8 cellular contexts compared by ENCODE assay signal in genomic region chr5:132867046-132867451, GRCh38. TPM values are rescaled to one million over a fixed set of nuclear protein-coding genes. Genes with fewer than 3 reads are reported as not detected.
A peak's percentile ranks its signal among the peaks of the same experiment; 100 is the strongest.
DNase-seq lines count a peak whose midpoint lies in the region; ATAC-seq and TF ChIP-seq lines count a peak whose summit lies in the region.

No MANE protein-coding gene starts in this region.

- H3K27ac ChIP-seq in BLaER1 (peak overlapping the region; percentile 91), iPS-18a (ENCODE audit: low read length) (peak overlapping the region; percentile 81), substantia nigra (ENCODE audit: low read depth, low read length, poor library complexity, severe bottlenecking) (peak overlapping the region; percentile 98)

- peak; percentile 13 for ATAC-seq in activated B cell treated with CpG ODN at 0.5 μM for 24 hours (ENCODE audit: low read depth)
- ATAC-seq in HG02973 (IDR thresholded peaks at IDR 0.05; ENCODE audit: unreplicated experiment) = no peak

- no peaks in the 10 kb centered on the region for H3K9me3 Mint-ChIP-seq in activated B cell treated with CpG ODN at 0.5 μM for 24 hours

- H3K27me3 ChIP-seq in BLaER1 = no peaks in the 10 kb centered on the region
- H3K27me3 ChIP-seq in H7 (ENCODE audit: control insufficient read depth, insufficient read depth, low read length) = no peaks in the 10 kb centered on the region
- H3K27me3 ChIP-seq in iPS-18a (ENCODE audit: control insufficient read depth, insufficient read depth, low read length) = no peaks in the 10 kb centered on the region

- DNase-seq in H7 = no peak
- DNase-seq in activated B cell treated with CpG ODN at 0.5 μM for 24 hours = no peak
- no peak for DNase-seq in substantia nigra (lab: John Stamatoyannopoulos, UW)
- DNase-seq in midbrain (lab: John Stamatoyannopoulos, UW) = no peak
- no peak for DNase-seq in ACHN

- H3K27ac Mint-ChIP-seq in activated B cell treated with CpG ODN at 0.5 μM for 24 hours = peak overlapping the region; percentile 98

- no peaks in the 10 kb centered on the region for H3K27me3 Mint-ChIP-seq in activated B cell treated with CpG ODN at 0.5 μM for 24 hours

- H3K4me3 ChIP-seq in BLaER1 (peak overlapping the region; percentile 89), H7 (ENCODE audit: insufficient read depth, low read depth, low read length) (peak overlapping the region; percentile 95), iPS-18a (ENCODE audit: low read length) (peak overlapping the region; percentile 91)

- no peak for TF ChIP-seq CTCF in activated B cell treated with CpG ODN at 0.5 μM for 24 hours (IDR thresholded peaks at IDR 0.05)

- POLR2A ChIA-PET in activated B cell treated with CpG ODN at 0.5 μM for 24 hours (lab: Charles Lee) = interaction anchor here (0.6 to 1.7 kb wide), 12 partner anchors 16 to 1359 kb away, joined by 3 to 7 read pairs (median 3); partner anchors contain the start of genes AFF4, IRF1, KIF3A and PPP2CA

- peaks cover 26% of the 10 kb centered on the region for H3K4me1 ChIP-seq in BLaER1
- peaks cover 9% of the 10 kb centered on the region for H3K4me1 ChIP-seq in iPS-18a (ENCODE audit: control insufficient read depth, low read depth, low read length)

- peaks cover 34% of the 10 kb centered on the region for H3K36me3 Mint-ChIP-seq in activated B cell treated with CpG ODN at 0.5 μM for 24 hours (ENCODE audit: low read depth)

- peaks cover 25% of the 10 kb centered on the region for H3K4me1 Mint-ChIP-seq in activated B cell treated with CpG ODN at 0.5 μM for 24 hours

- peaks cover 45% of the 10 kb centered on the region for H3K36me3 ChIP-seq in BLaER1
- H3K36me3 ChIP-seq in H7 (replicated peaks; ENCODE audit: control insufficient read depth, insufficient read depth, low read length) = peaks cover 8% of the 10 kb centered on the region
- H3K36me3 ChIP-seq in iPS-18a (ENCODE audit: control insufficient read depth, low read depth, low read length) = peaks cover 17% of the 10 kb centered on the region

- CTCF ChIA-PET in activated B cell treated with CpG ODN at 0.5 μM for 24 hours (lab: Charles Lee) = interaction anchor here (1.5 kb wide), 1 partner anchor 366 kb away, joined by 5 read pairs; no protein-coding TSS in a partner anchor

- intact Hi-C loops in activated B cell treated with CpG ODN at 0.5 μM for 24 hours (cut with micrococcal nuclease) = loop anchor here (2.0 to 5.0 kb wide), 2 partner anchors 16 to 365 kb away; no protein-coding TSS in a partner anchor

- H3K4me3 Mint-ChIP-seq in activated B cell treated with CpG ODN at 0.5 μM for 24 hours = peak overlapping the region; percentile 99

- in situ Hi-C loops in ACHN (cut with HindIII; ENCODE audit: low pct_ligation_motif_present, low pct_unique_long_range_greater_than_20kb, low sequenced_read_pairs) = no loop called here

- H3K4me2 ChIP-seq in BLaER1 = peak overlapping the region; percentile 90

- H3K9me3 ChIP-seq in BLaER1 (no peaks in the 10 kb centered on the region), iPS-18a (ENCODE audit: control insufficient read depth, low read depth, low read length) (no peaks in the 10 kb centered on the region)

- H4K20me1 ChIP-seq in BLaER1 = peaks cover 21% of the 10 kb centered on the region; the same call in 1 of the 2 replicates

- H3K9ac ChIP-seq in BLaER1 (peak overlapping the region; percentile 94), iPS-18a (ENCODE audit: low read length) (peak overlapping the region; percentile 93)

RNA-seq across cellular contexts. Expression of gene UQCRQ, which starts 0.6 kb away (rescaled TPM):
- total RNA-seq in H7 (2014; rRNA removed; shearing (Covaris generic)) = 129 and 137 TPM in 2 replicates
- total RNA-seq in activated B cell treated with CpG ODN at 0.5 μM for 24 hours = 197 and 218 TPM in 2 replicates

RNA-seq across cellular contexts. Expression of gene GDF9, which starts 0.8 kb away (rescaled TPM):
- 0.22 and 0.24 TPM in 2 replicates for total RNA-seq in H7 (2014; rRNA removed; shearing (Covaris generic))
- 0.29 and 0.39 TPM in 2 replicates for total RNA-seq in activated B cell treated with CpG ODN at 0.5 μM for 24 hours

RNA-seq across cellular contexts. Expression of gene LEAP2, which starts 6.4 kb away (rescaled TPM):
- total RNA-seq in H7 (2014; rRNA removed; shearing (Covaris generic)) = 0.70 and 0.94 TPM in 2 replicates
- total RNA-seq in activated B cell treated with CpG ODN at 0.5 μM for 24 hours = 2.5 and 3.3 TPM in 2 replicates

RNA-seq across cellular contexts. Expression of gene SHROOM1, which starts 36.6 kb away (rescaled TPM):
- 1.3 and 4.0 TPM in 2 replicates for total RNA-seq in H7 (2014; rRNA removed; shearing (Covaris generic))
- total RNA-seq in activated B cell treated with CpG ODN at 0.5 μM for 24 hours = 1.5 and 2.4 TPM in 2 replicates

RNA-seq across cellular contexts. Expression of gene SOWAHA, which starts 53.9 kb away (rescaled TPM):
- 0.21 TPM in 1 of 2 replicates, not detected in the other for total RNA-seq in H7 (2014; rRNA removed; shearing (Covaris generic))
- not detected in 2 replicates for total RNA-seq in activated B cell treated with CpG ODN at 0.5 μM for 24 hours
